ENCODE assay signal across 20 cellular contexts in the genomic region with DNA sequence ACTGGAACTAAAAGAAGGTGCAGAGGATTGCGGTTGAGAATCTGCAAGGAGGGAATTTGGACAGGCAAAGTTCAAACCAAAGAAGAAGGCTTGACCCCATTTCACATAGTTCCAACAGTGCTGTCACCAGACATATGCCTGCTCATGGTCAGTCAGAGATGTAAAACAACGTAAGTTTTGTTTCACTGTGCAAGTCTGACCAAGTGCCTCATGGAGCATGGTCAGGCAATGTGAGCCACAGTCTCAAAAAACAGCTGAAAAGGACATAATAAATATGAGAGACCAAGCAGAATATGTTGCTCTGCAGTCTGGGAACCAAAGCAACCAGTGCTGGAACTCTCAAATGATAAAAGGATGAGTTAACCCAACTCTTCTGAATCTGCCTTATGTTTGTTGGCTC.
"Had no signal": no experiment of that assay in that cellular context is flagged by ENCODE, and none has a peak within 500 bp of the region (broad histone marks: within the 10 kb centered on the region; RNA-seq: fewer than 3 reads in every experiment).

No MANE protein-coding gene starts in this region.

- H3K4me3 Mint-ChIP-seq: activated CD4-positive, alpha-beta T cell treated with anti-CD3 and anti-CD28 coated beads for 36 hours; activated CD8-positive, alpha-beta T cell treated with anti-CD3 and anti-CD28 coated beads for 36 hours; activated T-cell treated with anti-CD3 and anti-CD28 coated beads, Interleukin-2, amount 50 U/mL, for 4 hours; immature natural killer cell; mesothelial cell of epicardium; naive B cell had no signal

- H3K9me3 Mint-ChIP-seq: activated CD8-positive, alpha-beta T cell treated with anti-CD3 and anti-CD28 coated beads for 36 hours; activated T-cell treated with anti-CD3 and anti-CD28 coated beads, Interleukin-2, amount 50 U/mL, for 4 hours; immature natural killer cell; mesothelial cell of epicardium; naive B cell had no signal

- H3K27ac Mint-ChIP-seq: activated CD4-positive, alpha-beta T cell treated with anti-CD3 and anti-CD28 coated beads for 36 hours; activated CD8-positive, alpha-beta T cell treated with anti-CD3 and anti-CD28 coated beads for 36 hours; immature natural killer cell; mesothelial cell of epicardium had no signal

- H3K27me3 ChIP-seq: cardiac muscle cell, pancreas, suprapubic skin, upper lobe of left lung had no signal

- DNase-seq: activated CD4-positive, alpha-beta T cell treated with anti-CD3 and anti-CD28 coated beads for 36 hours; activated CD8-positive, alpha-beta T cell treated with anti-CD3 and anti-CD28 coated beads for 36 hours; activated effector memory CD4-positive, alpha-beta T cell treated with Interleukin-2 at 50 U/mL for 16 hours; activated naive CD4-positive, alpha-beta T cell treated with anti-CD3 and anti-CD28 coated beads, Interleukin-2, amount 50 U/mL, for 16 hours; activated T-cell treated with anti-CD3 and anti-CD28 coated beads, Interleukin-2, amount 50 U/mL, for 4 hours; glutamatergic neuron; immature natural killer cell; lower lobe of right lung; naive B cell; pancreas; small intestine; stimulated activated CD4-positive, alpha-beta T cell treated with anti-CD3 and anti-CD28 coated beads, Interleukin-4, amount 100 ng/mL, for 24 hours; stimulated activated CD8-positive, alpha-beta memory T cell treated with anti-CD3 and anti-CD28 coated beads, Interleukin-4, amount 100 ng/mL, for 48 hours; stimulated activated naive CD4-positive, alpha-beta T cell treated with Interleukin-2 at 50 U/mL for 16 hours; T-helper 2 cell; upper lobe of left lung had no signal

- H3K4me3 ChIP-seq: cardiac muscle cell, lower lobe of right lung, pancreas, suprapubic skin, upper lobe of left lung had no signal

- H3K27me3 Mint-ChIP-seq: activated CD8-positive, alpha-beta T cell treated with anti-CD3 and anti-CD28 coated beads for 36 hours had no signal

- ATAC-seq: activated CD4-positive, alpha-beta T cell treated with anti-CD3 and anti-CD28 coated beads for 36 hours; activated CD8-positive, alpha-beta T cell treated with anti-CD3 and anti-CD28 coated beads for 36 hours; activated T-cell treated with anti-CD3 and anti-CD28 coated beads, Interleukin-2, amount 50 U/mL, for 4 hours; esophagus mucosa; lower lobe of right lung; pancreas had no signal

- H3K9me3 ChIP-seq: lower lobe of right lung, pancreas, suprapubic skin, upper lobe of left lung had no signal

- H3K27ac ChIP-seq: cardiac muscle cell had no signal

- H3K36me3 Mint-ChIP-seq: immature natural killer cell, naive B cell had no signal

- H3K4me1 Mint-ChIP-seq: activated CD4-positive, alpha-beta T cell treated with anti-CD3 and anti-CD28 coated beads for 36 hours; immature natural killer cell; naive B cell had no signal

- H3K36me3 ChIP-seq: cardiac muscle cell, lower lobe of right lung, pancreas, suprapubic skin, upper lobe of left lung had no signal
